In genomic region chr16:78390070-78390469, GRCh38 we compare ENCODE assay signal across 19 cellular contexts.
DNase-seq lines count a peak whose midpoint lies in the region; ATAC-seq and TF ChIP-seq lines count a peak whose summit lies in the region.
"Had no signal": no experiment of that assay in that cellular context is flagged by ENCODE, and none has a peak within 500 bp of the region (broad histone marks: within the 10 kb centered on the region; RNA-seq: fewer than 3 reads in every experiment).

No MANE protein-coding gene starts in this region.

- DNase-seq in adipocyte (ENCODE audit: low read depth) (no peak), heart right ventricle (no peak), mesothelial cell of epicardium (ENCODE audit: low spot score in 2 of 2, unreplicated experiment in 2 of 2) (no peak), HFFc6 (no peak), DMS 273 treated with DMSO at 0.1 percent for 48 hours (lab: John Stamatoyannopoulos, UW) (no peak), COLO668 (lab: John Stamatoyannopoulos, UW; ENCODE audit: unreplicated experiment) (no peak)
- DNase-seq: BE2C; CD4-positive, alpha-beta memory T cell; GM23248; MM.1S; NCI-H1105 treated with DMSO at 0.1 percent for 48 hours; NCI-H187; NCI-H510A treated with DMSO at 0.1 percent for 48 hours; NK-92 treated with Interleukin-12 subunit alpha and Interleukin-12 subunit beta, amount 100 ng/mL, for 24 hours; PC-9 had no signal

- H3K36me3 Mint-ChIP-seq in mesothelial cell of epicardium (peaks cover 5% of the 10 kb centered on the region), HFFc6 (ENCODE audit: low read depth) (no peaks in the 10 kb centered on the region)

- H3K27me3 ChIP-seq in adipocyte (replicated peaks; ENCODE audit: control insufficient read depth, insufficient read depth, low read length) (no peaks in the 10 kb centered on the region), heart right ventricle (no peaks in the 10 kb centered on the region), subcutaneous abdominal adipose tissue (ENCODE audit: control insufficient read depth in 5 of 5, insufficient read depth in 4 of 5, low read length in 5 of 5) (no peaks in the 10 kb centered on the region)
- H3K27me3 ChIP-seq: BE2C had no signal

- 39 to 52% methylated on average over 4 of the region's 4 CpGs for WGBS in heart right ventricle, 2 donors

- peaks cover 29% of the 10 kb centered on the region for H3K4me1 ChIP-seq in adipocyte (ENCODE audit: control insufficient read depth, insufficient read depth, low read length)
- H3K4me1 ChIP-seq in heart right ventricle, result peaks cover 0 to 37% (median 12%) of the 10 kb centered on the region in 9 donors
- peaks cover 0 to 34% (median 16%) of the 10 kb centered on the region in 5 donors for H3K4me1 ChIP-seq in subcutaneous abdominal adipose tissue (ENCODE audit: control insufficient read depth in 5 of 5, insufficient read depth in 5 of 5, low read length in 5 of 5)
- H3K4me1 ChIP-seq: BE2C had no signal

- H3K27ac Mint-ChIP-seq in mesothelial cell of epicardium, result peak overlapping the region; percentile 34
- H3K27ac Mint-ChIP-seq in HFFc6, result no peak overlapping the region
- H3K27ac Mint-ChIP-seq: CD4-positive, alpha-beta memory T cell had no signal

- peak in 7 of 8 donors; percentile 38 to 67 (median 43) for ATAC-seq in heart right ventricle
- ATAC-seq: HepG2, SK-N-SH treated with all-trans-retinoic acid at 6 μM for 48 hours had no signal

- no peaks in the 10 kb centered on the region for H3K36me3 ChIP-seq in adipocyte (ENCODE audit: control insufficient read depth, insufficient read depth, low read length, severe bottlenecking)
- H3K36me3 ChIP-seq in heart right ventricle, result no peaks in the 10 kb centered on the region
- H3K36me3 ChIP-seq in subcutaneous abdominal adipose tissue (ENCODE audit: control insufficient read depth in 5 of 5, insufficient read depth in 5 of 5, low read length in 5 of 5), result no peaks in the 10 kb centered on the region
- H3K36me3 ChIP-seq: BE2C had no signal

- H3K27me3 Mint-ChIP-seq in mesothelial cell of epicardium (ENCODE audit: low read depth), result no peaks in the 10 kb centered on the region
- H3K27me3 Mint-ChIP-seq in HFFc6 (ENCODE audit: insufficient read depth), result no peaks in the 10 kb centered on the region; the same call in 1 of the 2 replicates
- H3K27me3 Mint-ChIP-seq: CD4-positive, alpha-beta memory T cell had no signal

- H3K9me3 ChIP-seq in adipocyte (ENCODE audit: control insufficient read depth, low read length) (peaks cover 5% of the 10 kb centered on the region), heart right ventricle (peaks cover 0 to 12% (median 0%) of the 10 kb centered on the region in 11 donors), subcutaneous abdominal adipose tissue (ENCODE audit: control insufficient read depth in 5 of 5, low read length in 5 of 5) (peaks cover 0 to 7% (median 3%) of the 10 kb centered on the region in 5 donors)
- H3K9me3 ChIP-seq: BE2C had no signal

- peaks cover 11% of the 10 kb centered on the region for H3K4me1 Mint-ChIP-seq in mesothelial cell of epicardium
- H3K4me1 Mint-ChIP-seq in HFFc6 (ENCODE audit: low read depth), result no peaks in the 10 kb centered on the region
- H3K4me1 Mint-ChIP-seq: CD4-positive, alpha-beta memory T cell had no signal

- TF ChIP-seq CTCF in heart right ventricle (IDR thresholded peaks at IDR 0.05) (no peak), mesothelial cell of epicardium (IDR thresholded peaks at IDR 0.05; ENCODE audit: unreplicated experiment) (no peak), HFFc6 (IDR thresholded peaks at IDR 0.05) (no peak)

- no peak overlapping the region for H3K4me3 ChIP-seq in adipocyte (ENCODE audit: low read length)
- H3K4me3 ChIP-seq in heart right ventricle, result no peak overlapping the region
- H3K4me3 ChIP-seq in subcutaneous abdominal adipose tissue (ENCODE audit: low read depth in 1 of 5, low read length in 5 of 5), result no peak overlapping the region
- H3K4me3 ChIP-seq: GM23248, PC-9 had no signal

- intact Hi-C loops in heart right ventricle (cut with DNase I), result no loop called here

- H3K9me3 Mint-ChIP-seq in mesothelial cell of epicardium (peaks cover 5% of the 10 kb centered on the region), HFFc6 (peaks cover 46% of the 10 kb centered on the region)

- H3K9ac ChIP-seq in adipocyte (ENCODE audit: low read length) (peak overlapping the region; percentile 21), subcutaneous abdominal adipose tissue (ENCODE audit: low read length in 5 of 5) (no peak overlapping the region)
- H3K9ac ChIP-seq: GM23248, KMS-11 had no signal

- H3K4me3 Mint-ChIP-seq in mesothelial cell of epicardium (no peak overlapping the region), HFFc6 (no peak overlapping the region)
- H3K4me3 Mint-ChIP-seq: CD4-positive, alpha-beta memory T cell had no signal

- H3K27ac ChIP-seq in heart right ventricle (peak overlapping the region in 1 of 10 donors; percentile 17), subcutaneous abdominal adipose tissue (ENCODE audit: low read depth, low read length) (peak overlapping the region; percentile 58)
- H3K27ac ChIP-seq: GM23248, KMS-11, PC-9 had no signal
